ENCODE assay signal across 1 cellular context in genomic region chr1:160163612-160164011, GRCh38.
TF ChIP-seq lines count a peak whose summit lies in the region.

No MANE protein-coding gene starts in this region.

TF ChIP-seq in H1, 55 proteins besides CTCF, POLR2A, EP300 and RAD21:
- TF ChIP-seq CEBPB (IDR thresholded peaks at IDR 0.05; ENCODE audit: low read depth, low read length) (no peak), USF2 (IDR thresholded peaks at IDR 0.05; ENCODE audit: low read length) (no peak), BCL11A (IDR thresholded peaks at IDR 0.05; ENCODE audit: low read depth in 2 of 2, low read length in 2 of 2) (no peak), JUND (IDR thresholded peaks at IDR 0.05; ENCODE audit: low read length) (no peak)
